Comparison of ENCODE assay signal across 8 cellular contexts in the genomic region with DNA sequence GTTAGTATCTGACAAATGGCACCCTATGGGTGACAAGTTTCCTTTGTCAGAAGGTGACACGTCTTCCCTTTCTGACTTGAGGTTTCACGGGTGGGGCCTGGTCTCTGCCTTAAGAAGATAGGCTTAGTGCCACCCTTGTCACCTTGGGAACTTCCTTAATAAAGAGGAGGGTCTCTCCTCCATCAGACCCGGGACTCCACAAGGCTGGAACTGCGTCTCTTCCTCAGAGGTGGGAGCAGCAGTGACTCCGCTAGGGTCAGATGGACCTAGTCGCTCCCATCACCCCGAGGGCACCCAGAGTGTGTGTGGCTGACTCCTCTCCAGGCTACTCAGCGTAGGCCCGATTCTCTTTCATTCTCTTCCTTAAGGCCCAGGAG. TPM values are rescaled to one million over a fixed set of nuclear protein-coding genes. Genes with fewer than 3 reads are reported as not detected.
DNase-seq lines count a peak whose midpoint lies in the region; ATAC-seq and TF ChIP-seq lines count a peak whose summit lies in the region.

No MANE protein-coding gene starts in this region.

- peaks cover 5% of the 10 kb centered on the region for H3K4me1 ChIP-seq in mucosa of descending colon (ENCODE audit: low read depth)

- intact Hi-C loops in activated T-helper 1 cell treated with anti-CD3 and anti-CD28 coated beads, Interleukin-12 subunit alpha, Interleukin-12 subunit beta, Interleukin-2, Interleukin-4 antibody, amounts not matched to agents 30 ng/mL and 10 ng/mL and 1 ng/mL, durations not matched to agents 14 hours and 24 hours and 36 hours (cut with micrococcal nuclease) = loop anchor here (1.0 to 10.0 kb wide), 10 partner anchors 19 to 1989 kb away; partner anchors contain the start of genes FAM76A, GPR3, NUDC and RSRP1
- intact Hi-C loops in mucosa of descending colon (cut with DNase I, micrococcal nuclease) = no loop called here

- ATAC-seq in HG02970 (IDR thresholded peaks at IDR 0.05; ENCODE audit: low FRiP score, unreplicated experiment) (peak; percentile 4), mucosa of descending colon (no peak), HG02678 (IDR thresholded peaks at IDR 0.05; ENCODE audit: unreplicated experiment) (no peak)
- peak; percentile 0 to 2 for ATAC-seq in stimulated activated naive B cell treated with anti-CD40 and anti-IgM and Interleukin-4, amounts not matched to agents 10 μg/mL and 1 μg/mL and 100 μg/mL, for 72 hours (replicated peaks)
- no peak for ATAC-seq in activated CD4-positive, CD25-positive, alpha-beta regulatory T cell treated with anti-CD3 and anti-CD28 coated beads, Interleukin-2, amount 50 U/mL, for 24 hours

- CTCF ChIA-PET in BJ (lab: Yijun Ruan, JAX) = interaction anchor here (0.8 kb wide), 1 partner anchor 10 kb away, joined by 3 read pairs; no protein-coding TSS in a partner anchor

- peak overlapping the region; percentile 93 for H3K4me3 Mint-ChIP-seq in activated T-helper 1 cell treated with anti-CD3 and anti-CD28 coated beads, Interleukin-12 subunit alpha, Interleukin-12 subunit beta, Interleukin-2, Interleukin-4 antibody, amounts not matched to agents 30 ng/mL and 10 ng/mL and 1 ng/mL, durations not matched to agents 14 hours and 24 hours and 36 hours
- peak overlapping the region; percentile 93 to 99 for H3K4me3 Mint-ChIP-seq in stimulated activated naive B cell treated with anti-CD40 and anti-IgM and Interleukin-4, amounts not matched to agents 10 μg/mL and 1 μg/mL and 100 μg/mL, for 72 hours

- TF ChIP-seq CTCF in BJ (IDR thresholded peaks at IDR 0.05; ENCODE audit: insufficient read depth, low read depth, low read length) (no peak), mucosa of descending colon (IDR thresholded peaks at IDR 0.05) (no peak)

- H3K36me3 ChIP-seq in BJ (ENCODE audit: control insufficient read depth, insufficient read depth, low read length) (no peaks in the 10 kb centered on the region), mucosa of descending colon (ENCODE audit: low read depth) (no peaks in the 10 kb centered on the region)

- DNase-seq in BJ (ENCODE audit: low read depth) (no peak), mucosa of descending colon (no peak)
- DNase-seq in activated T-helper 1 cell treated with anti-CD3 and anti-CD28 coated beads, Interleukin-12 subunit alpha, Interleukin-12 subunit beta, Interleukin-2, Interleukin-4 antibody, amounts not matched to agents 30 ng/mL and 10 ng/mL and 1 ng/mL, durations not matched to agents 14 hours and 24 hours and 36 hours (ENCODE audit: low spot score) = peak; percentile 2
- no peak for DNase-seq in stimulated activated naive B cell treated with anti-CD40 and anti-IgM and Interleukin-4, amounts not matched to agents 10 μg/mL and 1 μg/mL and 100 μg/mL, for 72 hours

- no peaks in the 10 kb centered on the region for H3K36me3 Mint-ChIP-seq in activated T-helper 1 cell treated with anti-CD3 and anti-CD28 coated beads, Interleukin-12 subunit alpha, Interleukin-12 subunit beta, Interleukin-2, Interleukin-4 antibody, amounts not matched to agents 30 ng/mL and 10 ng/mL and 1 ng/mL, durations not matched to agents 14 hours and 24 hours and 36 hours (ENCODE audit: low read depth)
- peaks cover 0 to 8% of the 10 kb centered on the region in 2 donors for H3K36me3 Mint-ChIP-seq in stimulated activated naive B cell treated with anti-CD40 and anti-IgM and Interleukin-4, amounts not matched to agents 10 μg/mL and 1 μg/mL and 100 μg/mL, for 72 hours

- POLR2A ChIA-PET in BJ (lab: Charles Lee) = interaction anchor here (0.6 kb wide), 1 partner anchor 8 kb away, joined by 3 read pairs; no protein-coding TSS in a partner anchor

- H3K4me3 ChIP-seq in BJ (ENCODE audit: low read depth, low read length) = peak overlapping the region; percentile 46; the same call in 1 of the 2 replicates
- H3K4me3 ChIP-seq in iPS-18c (ENCODE audit: insufficient read depth, low read depth, low read length) = peak overlapping the region; percentile 61
- H3K4me3 ChIP-seq in mucosa of descending colon = no peak overlapping the region

- no peaks in the 10 kb centered on the region for H3K9me3 Mint-ChIP-seq in activated T-helper 1 cell treated with anti-CD3 and anti-CD28 coated beads, Interleukin-12 subunit alpha, Interleukin-12 subunit beta, Interleukin-2, Interleukin-4 antibody, amounts not matched to agents 30 ng/mL and 10 ng/mL and 1 ng/mL, durations not matched to agents 14 hours and 24 hours and 36 hours
- no peaks in the 10 kb centered on the region for H3K9me3 Mint-ChIP-seq in stimulated activated naive B cell treated with anti-CD40 and anti-IgM and Interleukin-4, amounts not matched to agents 10 μg/mL and 1 μg/mL and 100 μg/mL, for 72 hours

- no peaks in the 10 kb centered on the region for H3K9me3 ChIP-seq in iPS-18c (ENCODE audit: control insufficient read depth, insufficient read depth, low read length)
- no peaks in the 10 kb centered on the region for H3K9me3 ChIP-seq in mucosa of descending colon

- no peaks in the 10 kb centered on the region for H3K27me3 Mint-ChIP-seq in activated T-helper 1 cell treated with anti-CD3 and anti-CD28 coated beads, Interleukin-12 subunit alpha, Interleukin-12 subunit beta, Interleukin-2, Interleukin-4 antibody, amounts not matched to agents 30 ng/mL and 10 ng/mL and 1 ng/mL, durations not matched to agents 14 hours and 24 hours and 36 hours (ENCODE audit: insufficient read depth)
- no peaks in the 10 kb centered on the region for H3K27me3 Mint-ChIP-seq in stimulated activated naive B cell treated with anti-CD40 and anti-IgM and Interleukin-4, amounts not matched to agents 10 μg/mL and 1 μg/mL and 100 μg/mL, for 72 hours

- peaks cover 27% of the 10 kb centered on the region for H3K4me1 Mint-ChIP-seq in activated T-helper 1 cell treated with anti-CD3 and anti-CD28 coated beads, Interleukin-12 subunit alpha, Interleukin-12 subunit beta, Interleukin-2, Interleukin-4 antibody, amounts not matched to agents 30 ng/mL and 10 ng/mL and 1 ng/mL, durations not matched to agents 14 hours and 24 hours and 36 hours (ENCODE audit: low read depth)
- peaks cover 24 to 36% of the 10 kb centered on the region in 2 donors for H3K4me1 Mint-ChIP-seq in stimulated activated naive B cell treated with anti-CD40 and anti-IgM and Interleukin-4, amounts not matched to agents 10 μg/mL and 1 μg/mL and 100 μg/mL, for 72 hours

- H3K27ac Mint-ChIP-seq in activated T-helper 1 cell treated with anti-CD3 and anti-CD28 coated beads, Interleukin-12 subunit alpha, Interleukin-12 subunit beta, Interleukin-2, Interleukin-4 antibody, amounts not matched to agents 30 ng/mL and 10 ng/mL and 1 ng/mL, durations not matched to agents 14 hours and 24 hours and 36 hours = peak overlapping the region; percentile 91
- peak overlapping the region; percentile 97 for H3K27ac Mint-ChIP-seq in stimulated activated naive B cell treated with anti-CD40 and anti-IgM and Interleukin-4, amounts not matched to agents 10 μg/mL and 1 μg/mL and 100 μg/mL, for 72 hours

- H3K27me3 ChIP-seq in BJ (ENCODE audit: control insufficient read depth, insufficient read depth, low read length) = no peaks in the 10 kb centered on the region

RNA-seq across cellular contexts. Expression of gene WDTC1, which starts 0.8 kb away (rescaled TPM):
- polyA plus RNA-seq in BJ (2011; rRNA removed) = 7.0 and 16.4 TPM in 2 replicates
- 8.8 and 14.1 TPM in 2 replicates for polyA minus RNA-seq in BJ (2011; rRNA and poly(A)+ RNA removed)
- total RNA-seq in activated T-helper 1 cell treated with anti-CD3 and anti-CD28 coated beads, Interleukin-12 subunit alpha, Interleukin-12 subunit beta, Interleukin-2, Interleukin-4 antibody, amounts not matched to agents 30 ng/mL and 10 ng/mL and 1 ng/mL, durations not matched to agents 14 hours and 24 hours and 36 hours = 18.4 and 20.1 TPM in 2 replicates
- total RNA-seq in mucosa of descending colon = 10 to 100 TPM; 35.2 to 56.4 (median 45.5) TPM

Comparison
In these comparisons a context has a peak if more than half of its experiments do, and no peak if none do; other contexts are left out.
1. ATAC-seq: peak in HG02970 (single experiment) and stimulated activated naive B cell treated with anti-CD40 and anti-IgM and Interleukin-4, amounts not matched to agents 10 μg/mL and 1 μg/mL and 100 μg/mL, for 72 hours (2 of 2); none in mucosa of descending colon (single experiment), activated CD4-positive, CD25-positive, alpha-beta regulatory T cell treated with anti-CD3 and anti-CD28 coated beads, Interleukin-2, amount 50 U/mL, for 24 hours (0 of 2) and HG02678 (single experiment).